Comparison of ENCODE assay signal across 1 cellular context in the genomic region with DNA sequence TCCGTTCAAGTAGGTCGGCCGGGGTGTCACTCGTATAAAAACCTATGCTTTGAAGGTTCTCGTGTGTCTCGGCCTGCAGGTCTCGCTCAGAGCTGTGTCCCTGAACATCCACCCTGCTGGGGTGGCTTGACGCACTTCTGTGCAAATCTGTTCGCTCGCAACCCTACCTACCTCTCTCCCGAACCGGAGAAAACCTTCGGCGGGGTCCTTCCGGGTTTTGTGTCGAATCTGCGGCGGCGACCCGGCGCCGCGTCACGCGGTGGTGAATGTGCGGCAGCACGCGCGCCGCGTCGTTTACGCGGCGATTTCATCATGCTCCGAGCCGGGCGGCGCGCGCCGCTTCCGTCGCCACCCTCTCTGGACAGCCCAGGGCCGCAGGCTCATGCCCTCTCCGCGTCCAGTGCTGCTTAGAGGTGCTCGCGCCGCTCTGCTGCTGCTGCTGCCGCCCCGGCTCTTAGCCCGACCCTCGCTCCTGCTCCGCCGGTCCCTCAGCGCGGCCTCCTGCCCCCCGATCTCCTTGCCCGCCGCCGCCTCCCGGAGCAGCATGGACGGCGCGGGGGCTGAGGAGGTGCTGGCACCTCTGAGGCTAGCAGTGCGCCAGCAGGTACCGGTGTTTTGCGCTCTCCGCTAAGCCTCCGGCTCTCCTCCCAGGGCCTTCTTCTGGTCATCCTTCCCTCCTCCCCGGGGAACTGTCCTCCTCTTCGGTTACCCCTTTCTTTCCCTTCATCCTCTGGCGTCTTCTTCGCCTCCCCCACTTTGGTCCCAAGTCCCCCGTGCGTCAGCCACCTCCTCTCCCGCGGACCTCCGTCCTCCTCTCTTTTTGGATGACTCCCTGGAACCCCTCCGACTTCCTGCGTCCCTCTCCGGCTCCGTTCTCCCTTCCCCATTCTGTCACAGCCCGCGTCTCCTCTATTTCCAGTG.
TF ChIP-seq lines count a peak whose summit lies in the region.

A gene with protein sequence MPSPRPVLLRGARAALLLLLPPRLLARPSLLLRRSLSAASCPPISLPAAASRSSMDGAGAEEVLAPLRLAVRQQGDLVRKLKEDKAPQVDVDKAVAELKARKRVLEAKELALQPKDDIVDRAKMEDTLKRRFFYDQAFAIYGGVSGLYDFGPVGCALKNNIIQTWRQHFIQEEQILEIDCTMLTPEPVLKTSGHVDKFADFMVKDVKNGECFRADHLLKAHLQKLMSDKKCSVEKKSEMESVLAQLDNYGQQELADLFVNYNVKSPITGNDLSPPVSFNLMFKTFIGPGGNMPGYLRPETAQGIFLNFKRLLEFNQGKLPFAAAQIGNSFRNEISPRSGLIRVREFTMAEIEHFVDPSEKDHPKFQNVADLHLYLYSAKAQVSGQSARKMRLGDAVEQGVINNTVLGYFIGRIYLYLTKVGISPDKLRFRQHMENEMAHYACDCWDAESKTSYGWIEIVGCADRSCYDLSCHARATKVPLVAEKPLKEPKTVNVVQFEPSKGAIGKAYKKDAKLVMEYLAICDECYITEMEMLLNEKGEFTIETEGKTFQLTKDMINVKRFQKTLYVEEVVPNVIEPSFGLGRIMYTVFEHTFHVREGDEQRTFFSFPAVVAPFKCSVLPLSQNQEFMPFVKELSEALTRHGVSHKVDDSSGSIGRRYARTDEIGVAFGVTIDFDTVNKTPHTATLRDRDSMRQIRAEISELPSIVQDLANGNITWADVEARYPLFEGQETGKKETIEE (plus strand): TSS at position 339 of the 921 bp plus-strand sequence. CDS start 44 bp downstream, at position 383.

TF ChIP-seq in HepG2, 621 proteins besides CTCF, POLR2A, EP300 and RAD21 (continued from another document and continues in another):
- TF ChIP-seq RERE (CRISPR knock-in tag; IDR thresholded peaks at IDR 0.05; ENCODE audit: low read depth) (peak; percentile 48; the same call in 1 of the 2 replicates), CHCHD3 (CRISPR knock-in tag; IDR thresholded peaks at IDR 0.05) (no peak; the same call in 1 of the 2 replicates), GTF2F1 (IDR thresholded peaks at IDR 0.05; ENCODE audit: low read length) (peak; percentile 39; the same call in 1 of the 2 replicates), ZSCAN22 (CRISPR knock-in tag; IDR thresholded peaks at IDR 0.05) (no peak), ZNF260 (CRISPR knock-in tag; IDR thresholded peaks at IDR 0.05; ENCODE audit: borderline replicate concordance, low read depth) (no peak), ZNF543 (CRISPR knock-in tag; IDR thresholded peaks at IDR 0.05) (peak; percentile 74; the same call in 1 of the 2 replicates), HOXD1 (CRISPR knock-in tag; IDR thresholded peaks at IDR 0.05) (peak; percentile 86; the same call in 1 of the 2 replicates), ZNF878 (CRISPR knock-in tag; IDR thresholded peaks at IDR 0.05) (no peak; the same call in 1 of the 2 replicates), ZNF317 (CRISPR knock-in tag; IDR thresholded peaks at IDR 0.05) (no peak), MAF1 (CRISPR knock-in tag; IDR thresholded peaks at IDR 0.05; ENCODE audit: borderline replicate concordance) (peak; percentile 91), MEF2D (CRISPR knock-in tag; IDR thresholded peaks at IDR 0.05) (no peak; the same call in 1 of the 2 replicates), HIC2 (CRISPR knock-in tag; IDR thresholded peaks at IDR 0.05; ENCODE audit: low read depth) (no peak), ZBTB43 (CRISPR knock-in tag; conservative IDR thresholded peaks at IDR 0.05) (peak; percentile 66), GMEB1 (CRISPR knock-in tag; IDR thresholded peaks at IDR 0.05; ENCODE audit: borderline replicate concordance) (peak; percentile 97), ZNF737 (CRISPR knock-in tag; IDR thresholded peaks at IDR 0.05; ENCODE audit: borderline replicate concordance) (0 out of 2 replicates have a peak, but pooled peaks have one; percentile 75), ZNF382 (CRISPR knock-in tag; IDR thresholded peaks at IDR 0.05; ENCODE audit: borderline replicate concordance) (no peak), JUN (CRISPR knock-in tag; IDR thresholded peaks at IDR 0.05) (peak; percentile 66), THAP7 (CRISPR knock-in tag; IDR thresholded peaks at IDR 0.05) (peak; percentile 75; the same call in 1 of the 2 replicates), ZFP36 (IDR thresholded peaks at IDR 0.05; ENCODE audit: borderline replicate concordance, low read depth, low read length, partially characterized antibody) (no peak), HDAC6 (IDR thresholded peaks at IDR 0.05; ENCODE audit: low read depth, low read length) (no peak), SMAD1 (CRISPR knock-in tag; IDR thresholded peaks at IDR 0.05; ENCODE audit: borderline replicate concordance, low read depth) (0 out of 2 replicates have a peak, but pooled peaks have one; percentile 69), ZNF598 (CRISPR knock-in tag; IDR thresholded peaks at IDR 0.05; ENCODE audit: borderline replicate concordance) (no peak), ZFP37 (CRISPR knock-in tag; IDR thresholded peaks at IDR 0.05; ENCODE audit: borderline replicate concordance) (peak; percentile 80; the same call in 1 of the 2 replicates), ZNF678 (CRISPR knock-in tag; IDR thresholded peaks at IDR 0.05) (peak; percentile 23; the same call in 1 of the 2 replicates), ZNF615 (CRISPR knock-in tag; IDR thresholded peaks at IDR 0.05; ENCODE audit: borderline replicate concordance) (no peak), SRSF1 (optimal IDR thresholded peaks at IDR 0.05; ENCODE audit: low read depth, low read length) (no peak)
- TF ChIP-seq, protein P1, sequence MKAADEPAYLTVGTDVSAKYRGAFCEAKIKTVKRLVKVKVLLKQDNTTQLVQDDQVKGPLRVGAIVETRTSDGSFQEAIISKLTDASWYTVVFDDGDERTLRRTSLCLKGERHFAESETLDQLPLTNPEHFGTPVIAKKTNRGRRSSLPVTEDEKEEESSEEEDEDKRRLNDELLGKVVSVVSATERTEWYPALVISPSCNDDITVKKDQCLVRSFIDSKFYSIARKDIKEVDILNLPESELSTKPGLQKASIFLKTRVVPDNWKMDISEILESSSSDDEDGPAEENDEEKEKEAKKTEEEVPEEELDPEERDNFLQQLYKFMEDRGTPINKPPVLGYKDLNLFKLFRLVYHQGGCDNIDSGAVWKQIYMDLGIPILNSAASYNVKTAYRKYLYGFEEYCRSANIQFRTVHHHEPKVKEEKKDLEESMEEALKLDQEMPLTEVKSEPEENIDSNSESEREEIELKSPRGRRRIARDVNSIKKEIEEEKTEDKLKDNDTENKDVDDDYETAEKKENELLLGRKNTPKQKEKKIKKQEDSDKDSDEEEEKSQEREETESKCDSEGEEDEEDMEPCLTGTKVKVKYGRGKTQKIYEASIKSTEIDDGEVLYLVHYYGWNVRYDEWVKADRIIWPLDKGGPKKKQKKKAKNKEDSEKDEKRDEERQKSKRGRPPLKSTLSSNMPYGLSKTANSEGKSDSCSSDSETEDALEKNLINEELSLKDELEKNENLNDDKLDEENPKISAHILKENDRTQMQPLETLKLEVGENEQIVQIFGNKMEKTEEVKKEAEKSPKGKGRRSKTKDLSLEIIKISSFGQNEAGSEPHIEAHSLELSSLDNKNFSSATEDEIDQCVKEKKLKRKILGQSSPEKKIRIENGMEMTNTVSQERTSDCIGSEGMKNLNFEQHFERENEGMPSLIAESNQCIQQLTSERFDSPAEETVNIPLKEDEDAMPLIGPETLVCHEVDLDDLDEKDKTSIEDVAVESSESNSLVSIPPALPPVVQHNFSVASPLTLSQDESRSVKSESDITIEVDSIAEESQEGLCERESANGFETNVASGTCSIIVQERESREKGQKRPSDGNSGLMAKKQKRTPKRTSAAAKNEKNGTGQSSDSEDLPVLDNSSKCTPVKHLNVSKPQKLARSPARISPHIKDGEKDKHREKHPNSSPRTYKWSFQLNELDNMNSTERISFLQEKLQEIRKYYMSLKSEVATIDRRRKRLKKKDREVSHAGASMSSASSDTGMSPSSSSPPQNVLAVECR (CRISPR knock-in tag; IDR thresholded peaks at IDR 0.05; ENCODE audit: borderline replicate concordance), result peak; percentile 97
- TF ChIP-seq, protein P2, sequence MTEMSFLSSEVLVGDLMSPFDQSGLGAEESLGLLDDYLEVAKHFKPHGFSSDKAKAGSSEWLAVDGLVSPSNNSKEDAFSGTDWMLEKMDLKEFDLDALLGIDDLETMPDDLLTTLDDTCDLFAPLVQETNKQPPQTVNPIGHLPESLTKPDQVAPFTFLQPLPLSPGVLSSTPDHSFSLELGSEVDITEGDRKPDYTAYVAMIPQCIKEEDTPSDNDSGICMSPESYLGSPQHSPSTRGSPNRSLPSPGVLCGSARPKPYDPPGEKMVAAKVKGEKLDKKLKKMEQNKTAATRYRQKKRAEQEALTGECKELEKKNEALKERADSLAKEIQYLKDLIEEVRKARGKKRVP (CRISPR knock-in tag; IDR thresholded peaks at IDR 0.05), result peak; percentile 91 to 100
- TF ChIP-seq, protein P3, sequence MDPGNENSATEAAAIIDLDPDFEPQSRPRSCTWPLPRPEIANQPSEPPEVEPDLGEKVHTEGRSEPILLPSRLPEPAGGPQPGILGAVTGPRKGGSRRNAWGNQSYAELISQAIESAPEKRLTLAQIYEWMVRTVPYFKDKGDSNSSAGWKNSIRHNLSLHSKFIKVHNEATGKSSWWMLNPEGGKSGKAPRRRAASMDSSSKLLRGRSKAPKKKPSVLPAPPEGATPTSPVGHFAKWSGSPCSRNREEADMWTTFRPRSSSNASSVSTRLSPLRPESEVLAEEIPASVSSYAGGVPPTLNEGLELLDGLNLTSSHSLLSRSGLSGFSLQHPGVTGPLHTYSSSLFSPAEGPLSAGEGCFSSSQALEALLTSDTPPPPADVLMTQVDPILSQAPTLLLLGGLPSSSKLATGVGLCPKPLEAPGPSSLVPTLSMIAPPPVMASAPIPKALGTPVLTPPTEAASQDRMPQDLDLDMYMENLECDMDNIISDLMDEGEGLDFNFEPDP (CRISPR knock-in tag; conservative IDR thresholded peaks at IDR 0.05), result peak; percentile 93; the same call in 1 of the 2 replicates
